Comparison of ENCODE assay signal across 29 cellular contexts in genomic region chr14:46540986-46541385, GRCh38.
"Had no signal": no experiment of that assay in that cellular context is flagged by ENCODE, and none has a peak within 500 bp of the region (broad histone marks: within the 10 kb centered on the region; RNA-seq: fewer than 3 reads in every experiment).

No MANE protein-coding gene starts in this region.

- H3K4me3 Mint-ChIP-seq: stimulated activated effector memory CD8-positive, alpha-beta T cell treated with anti-CD3 and anti-CD28 coated beads, Interleukin-12 subunit alpha, Interleukin-12 subunit beta, amount 100 ng/mL, for 72 hours; stimulated activated memory B cell treated with anti-CD40 and anti-IgM and Interleukin-4, amounts not matched to agents 10 μg/mL and 1 μg/mL and 100 μg/mL, for 72 hours; stimulated activated naive B cell treated with anti-CD40 and anti-IgM and Interleukin-4, amounts not matched to agents 10 μg/mL and 1 μg/mL and 100 μg/mL, for 72 hours; stimulated activated naive CD8-positive, alpha-beta T cell treated with anti-CD3 and anti-CD28 coated beads, Interleukin-15, amount 100 ng/mL, for 72 hours; stimulated activated naive CD8-positive, alpha-beta T cell treated with anti-CD3 and anti-CD28 coated beads, Interleukin-15, Interleukin-2, amounts not matched to agents 100 ng/mL and 50 ng/mL, for 24 hours; type B pancreatic cell had no signal

- H3K27me3 Mint-ChIP-seq: stimulated activated memory B cell treated with anti-CD40 and anti-IgM and Interleukin-4, amounts not matched to agents 10 μg/mL and 1 μg/mL and 100 μg/mL, for 72 hours; stimulated activated naive B cell treated with anti-CD40 and anti-IgM and Interleukin-4, amounts not matched to agents 10 μg/mL and 1 μg/mL and 100 μg/mL, for 72 hours; stimulated activated naive CD8-positive, alpha-beta T cell treated with anti-CD3 and anti-CD28 coated beads, Interleukin-15, amount 100 ng/mL, for 72 hours; stimulated activated naive CD8-positive, alpha-beta T cell treated with anti-CD3 and anti-CD28 coated beads, Interleukin-15, Interleukin-2, amounts not matched to agents 100 ng/mL and 50 ng/mL, for 24 hours; type B pancreatic cell had no signal

- H3K4me1 ChIP-seq: stomach, suprapubic skin, testis, thyroid gland, tibial artery, tibial nerve, transverse colon, upper lobe of left lung, upper lobe of right lung, uterus, vagina had no signal

- H3K9me3 Mint-ChIP-seq: stimulated activated naive CD8-positive, alpha-beta T cell treated with anti-CD3 and anti-CD28 coated beads, Interleukin-15, Interleukin-2, amounts not matched to agents 100 ng/mL and 50 ng/mL, for 24 hours had no signal

- H3K4me1 Mint-ChIP-seq: stimulated activated effector memory CD8-positive, alpha-beta T cell treated with anti-CD3 and anti-CD28 coated beads, Interleukin-12 subunit alpha, Interleukin-12 subunit beta, amount 100 ng/mL, for 72 hours; stimulated activated memory B cell treated with anti-CD40 and anti-IgM and Interleukin-4, amounts not matched to agents 10 μg/mL and 1 μg/mL and 100 μg/mL, for 72 hours; stimulated activated naive B cell treated with anti-CD40 and anti-IgM and Interleukin-4, amounts not matched to agents 10 μg/mL and 1 μg/mL and 100 μg/mL, for 72 hours; stimulated activated naive CD8-positive, alpha-beta T cell treated with anti-CD3 and anti-CD28 coated beads, Interleukin-15, amount 100 ng/mL, for 72 hours had no signal

- H3K27me3 ChIP-seq: stomach, suprapubic skin, testis, thyroid gland, tibial artery, tibial nerve, transverse colon, upper lobe of left lung, upper lobe of right lung, uterus, vagina had no signal

- DNase-seq: stimulated activated CD4-positive, alpha-beta T cell treated with anti-CD3 and anti-CD28 coated beads, Interleukin-2, amount 100 ng/mL, for 48 hours; stimulated activated CD4-positive, alpha-beta T cell treated with anti-CD3 and anti-CD28 coated beads, Interleukin-4, amount 100 ng/mL, for 1 hour; stimulated activated CD4-positive, alpha-beta T cell treated with anti-CD3 and anti-CD28 coated beads, Interleukin-4, amount 100 ng/mL, for 24 hours; stimulated activated CD4-positive, alpha-beta T cell treated with anti-CD3 and anti-CD28 coated beads, Interleukin-4, amount 100 ng/mL, for 4 hours; stimulated activated CD8-positive, alpha-beta memory T cell treated with anti-CD3 and anti-CD28 coated beads, Interleukin-4, amount 100 ng/mL, for 48 hours; stimulated activated naive B cell treated with anti-CD40 and anti-IgM and Interleukin-4, amounts not matched to agents 10 μg/mL and 1 μg/mL and 100 μg/mL, for 72 hours; stimulated activated naive CD4-positive, alpha-beta T cell; stimulated activated naive CD4-positive, alpha-beta T cell treated with Interleukin-2 at 50 U/mL for 16 hours; stimulated activated naive CD8-positive, alpha-beta T cell treated with anti-CD3 and anti-CD28 coated beads, Interleukin-15, amount 100 ng/mL, for 72 hours; stimulated activated naive CD8-positive, alpha-beta T cell treated with anti-CD3 and anti-CD28 coated beads, Interleukin-15, Interleukin-2, amounts not matched to agents 100 U/mL and 50 U/mL, for 24 hours; stomach; substantia nigra; testis; thyroid gland; tibial artery; transverse colon; trophoblast cell; upper lobe of left lung; upper lobe of right lung; uterus had no signal

- H3K27ac ChIP-seq: stomach, suprapubic skin, testis, thoracic aorta, thyroid gland, tibial artery, tibial nerve, transverse colon, upper lobe of left lung, upper lobe of right lung, uterus, vagina had no signal

- H3K27ac Mint-ChIP-seq: stimulated activated effector memory CD8-positive, alpha-beta T cell treated with anti-CD3 and anti-CD28 coated beads, Interleukin-12 subunit alpha, Interleukin-12 subunit beta, amount 100 ng/mL, for 72 hours; stimulated activated memory B cell treated with anti-CD40 and anti-IgM and Interleukin-4, amounts not matched to agents 10 μg/mL and 1 μg/mL and 100 μg/mL, for 72 hours; stimulated activated naive B cell treated with anti-CD40 and anti-IgM and Interleukin-4, amounts not matched to agents 10 μg/mL and 1 μg/mL and 100 μg/mL, for 72 hours; stimulated activated naive CD8-positive, alpha-beta T cell treated with anti-CD3 and anti-CD28 coated beads, Interleukin-15, amount 100 ng/mL, for 72 hours; stimulated activated naive CD8-positive, alpha-beta T cell treated with anti-CD3 and anti-CD28 coated beads, Interleukin-15, Interleukin-2, amounts not matched to agents 100 ng/mL and 50 ng/mL, for 24 hours; type B pancreatic cell had no signal

- H3K36me3 Mint-ChIP-seq: stimulated activated effector memory CD8-positive, alpha-beta T cell treated with anti-CD3 and anti-CD28 coated beads, Interleukin-12 subunit alpha, Interleukin-12 subunit beta, amount 100 ng/mL, for 72 hours; stimulated activated memory B cell treated with anti-CD40 and anti-IgM and Interleukin-4, amounts not matched to agents 10 μg/mL and 1 μg/mL and 100 μg/mL, for 72 hours; stimulated activated naive B cell treated with anti-CD40 and anti-IgM and Interleukin-4, amounts not matched to agents 10 μg/mL and 1 μg/mL and 100 μg/mL, for 72 hours; type B pancreatic cell had no signal

- ATAC-seq: stimulated activated effector memory CD8-positive, alpha-beta T cell treated with anti-CD3 and anti-CD28 coated beads, Interleukin-12 subunit alpha, Interleukin-12 subunit beta, amount 100 ng/mL, for 72 hours; stimulated activated memory B cell treated with anti-CD40 and anti-IgM and Interleukin-4, amounts not matched to agents 10 μg/mL and 1 μg/mL and 100 μg/mL, for 72 hours; stimulated activated naive B cell treated with anti-CD40 and anti-IgM and Interleukin-4, amounts not matched to agents 10 μg/mL and 1 μg/mL and 100 μg/mL, for 72 hours; stimulated activated naive CD8-positive, alpha-beta T cell treated with anti-CD3 and anti-CD28 coated beads, Interleukin-15, amount 100 ng/mL, for 72 hours; stimulated activated naive CD8-positive, alpha-beta T cell treated with anti-CD3 and anti-CD28 coated beads, Interleukin-15, Interleukin-2, amounts not matched to agents 100 U/mL and 50 U/mL, for 24 hours; upper lobe of right lung had no signal

- FAIRE-seq: urothelium cell line had no signal

- H3K4me3 ChIP-seq: stomach, suprapubic skin, testis, thoracic aorta, thyroid gland, tibial artery, tibial nerve, transverse colon, upper lobe of left lung, upper lobe of right lung, uterus, vagina had no signal

- H3K9me3 ChIP-seq: stomach, suprapubic skin, testis, thoracic aorta, thyroid gland, tibial artery, tibial nerve, transverse colon, upper lobe of left lung, upper lobe of right lung, uterus, vagina had no signal

- H3K36me3 ChIP-seq: stomach, suprapubic skin, thoracic aorta, thyroid gland, tibial artery, tibial nerve, transverse colon, upper lobe of left lung, upper lobe of right lung, uterus, vagina had no signal
